8 cellular contexts compared by ENCODE assay signal in the genomic region with DNA sequence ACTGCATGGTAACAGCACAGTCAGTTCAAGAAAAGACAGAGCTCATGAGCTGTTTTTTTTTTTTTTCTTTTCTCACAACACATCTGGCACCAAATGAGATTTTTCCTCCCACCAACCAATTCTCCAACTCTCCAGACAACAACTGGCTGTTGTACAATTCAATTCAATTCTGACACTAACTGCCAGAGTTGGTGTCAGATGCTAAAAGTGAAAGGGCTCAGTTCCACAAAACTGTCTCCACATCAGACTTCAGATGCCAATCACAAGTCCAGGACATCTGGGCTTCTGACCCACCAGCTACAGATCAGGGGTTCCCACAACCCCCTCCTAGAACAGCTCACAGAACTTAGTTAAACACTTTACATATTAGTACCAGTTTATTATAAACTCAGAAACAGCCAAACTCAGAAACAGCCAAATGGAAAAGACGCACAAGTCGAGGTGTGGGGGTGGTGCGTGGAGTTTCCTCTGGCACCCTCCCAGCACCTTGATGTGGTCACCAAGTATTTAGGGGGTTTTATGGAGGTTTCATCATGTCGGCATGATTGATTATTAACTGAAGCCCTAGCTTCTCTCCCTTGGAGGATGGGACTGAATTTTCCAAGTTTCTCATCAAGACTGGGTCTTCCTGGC. TPM values are rescaled to one million over a fixed set of nuclear protein-coding genes. Genes with fewer than 3 reads are reported as not detected.
A peak's percentile ranks its signal among the peaks of the same experiment; 100 is the strongest.
DNase-seq lines count a peak whose midpoint lies in the region; ATAC-seq and TF ChIP-seq lines count a peak whose summit lies in the region.

No MANE protein-coding gene starts in this region.

- H3K27ac ChIP-seq in naive thymus-derived CD4-positive, alpha-beta T cell (ENCODE audit: low read depth, low read length) = no peak overlapping the region

- DNase-seq in GM12865 (ENCODE audit: low read depth) = peak; percentile 85
- DNase-seq in activated CD4-positive, alpha-beta T cell treated with anti-CD3 and anti-CD28 coated beads, Interleukin-2, amount 10 ng/mL, durations not matched to agents 24 days and 14 days = peak; percentile 80
- DNase-seq in naive thymus-derived CD4-positive, alpha-beta T cell = peak; percentile 29 to 76 (median 56)
- DNase-seq in GM03348 (ENCODE audit: low spot score) = no peak
- no peak for DNase-seq in WTC11 (ENCODE audit: low spot score)
- DNase-seq in GDM1 (lab: John Stamatoyannopoulos, UW) = no peak
- no peak for DNase-seq in ureter (ENCODE audit: low spot score)

- peak overlapping the region; percentile 95 for H3K27ac Mint-ChIP-seq in activated CD4-positive, alpha-beta T cell treated with anti-CD3 and anti-CD28 coated beads, Interleukin-2, amount 10 ng/mL, durations not matched to agents 24 days and 14 days
- peak overlapping the region in 7 of 9 donors; percentile 21 to 87 (median 60) for H3K27ac Mint-ChIP-seq in naive thymus-derived CD4-positive, alpha-beta T cell
- H3K27ac Mint-ChIP-seq in WTC11 = no peak overlapping the region

- ATAC-seq in HG02763 (IDR thresholded peaks at IDR 0.05; ENCODE audit: unreplicated experiment) = peak; percentile 75
- ATAC-seq in naive thymus-derived CD4-positive, alpha-beta T cell = peak; percentile 75
- ATAC-seq in WTC11 = no peak

- H3K4me1 Mint-ChIP-seq in activated CD4-positive, alpha-beta T cell treated with anti-CD3 and anti-CD28 coated beads, Interleukin-2, amount 10 ng/mL, durations not matched to agents 24 days and 14 days = peaks cover 33% of the 10 kb centered on the region
- peaks cover 14 to 24% (median 22%) of the 10 kb centered on the region in 7 donors for H3K4me1 Mint-ChIP-seq in naive thymus-derived CD4-positive, alpha-beta T cell
- no peaks in the 10 kb centered on the region for H3K4me1 Mint-ChIP-seq in WTC11

- POLR2A ChIA-PET in naive thymus-derived CD4-positive, alpha-beta T cell (lab: Charles Lee) = interaction anchor here (0.7 to 1.5 kb wide), 2 partner anchors 39 to 40 kb away, joined by 3 to 5 read pairs; partner anchors contain the start of gene LRRC8D
- POLR2A ChIA-PET in WTC11 (lab: Charles Lee) = no interaction called here

- H3K27me3 ChIP-seq in naive thymus-derived CD4-positive, alpha-beta T cell (ENCODE audit: control insufficient read depth in 2 of 2, insufficient read depth in 2 of 2, low read length in 2 of 2) = no peaks in the 10 kb centered on the region

- no peaks in the 10 kb centered on the region for H3K36me3 Mint-ChIP-seq in activated CD4-positive, alpha-beta T cell treated with anti-CD3 and anti-CD28 coated beads, Interleukin-2, amount 10 ng/mL, durations not matched to agents 24 days and 14 days (ENCODE audit: low read depth)
- H3K36me3 Mint-ChIP-seq in naive thymus-derived CD4-positive, alpha-beta T cell = no peaks in the 10 kb centered on the region
- H3K36me3 Mint-ChIP-seq in WTC11 = no peaks in the 10 kb centered on the region

- H3K4me3 ChIP-seq in GM12865 (ENCODE audit: low read depth, low read length) = no peak overlapping the region
- H3K4me3 ChIP-seq in naive thymus-derived CD4-positive, alpha-beta T cell (ENCODE audit: low read length) = no peak overlapping the region

- H3K4me3 Mint-ChIP-seq in activated CD4-positive, alpha-beta T cell treated with anti-CD3 and anti-CD28 coated beads, Interleukin-2, amount 10 ng/mL, durations not matched to agents 24 days and 14 days = peak overlapping the region; percentile 64
- H3K4me3 Mint-ChIP-seq in naive thymus-derived CD4-positive, alpha-beta T cell = peak overlapping the region; percentile 40 to 77 (median 57)
- no peak overlapping the region for H3K4me3 Mint-ChIP-seq in WTC11

- no peaks in the 10 kb centered on the region for H3K9me3 ChIP-seq in naive thymus-derived CD4-positive, alpha-beta T cell (ENCODE audit: control insufficient read depth in 2 of 3, low read length in 3 of 3)

- TF ChIP-seq CTCF in GM12865 (IDR thresholded peaks at IDR 0.05; ENCODE audit: insufficient read depth, low read depth, low read length, missing control alignments) (no peak), WTC11 (IDR thresholded peaks at IDR 0.05) (no peak)

- no peaks in the 10 kb centered on the region for H3K36me3 ChIP-seq in naive thymus-derived CD4-positive, alpha-beta T cell (ENCODE audit: control insufficient read depth in 2 of 3, insufficient read depth in 3 of 3, low read length in 3 of 3)

- CTCF ChIA-PET in naive thymus-derived CD4-positive, alpha-beta T cell (lab: Charles Lee) = interaction anchor here (0.8 to 2.6 kb wide), 5 partner anchors 40 to 1384 kb away, joined by 3 to 11 read pairs (median 4); no protein-coding TSS in a partner anchor
- CTCF ChIA-PET in WTC11 (lab: Charles Lee) = interaction anchor here (1.0 to 2.7 kb wide), 4 partner anchors 18 to 167 kb away, joined by 3 to 9 read pairs (median 4); no protein-coding TSS in a partner anchor

- H3K9me3 Mint-ChIP-seq in activated CD4-positive, alpha-beta T cell treated with anti-CD3 and anti-CD28 coated beads, Interleukin-2, amount 10 ng/mL, durations not matched to agents 24 days and 14 days = no peaks in the 10 kb centered on the region
- H3K9me3 Mint-ChIP-seq in naive thymus-derived CD4-positive, alpha-beta T cell = peaks cover 0 to 2% (median 0%) of the 10 kb centered on the region in 11 donors
- no peaks in the 10 kb centered on the region for H3K9me3 Mint-ChIP-seq in WTC11

- intact Hi-C loops in activated CD4-positive, alpha-beta T cell treated with anti-CD3 and anti-CD28 coated beads, Interleukin-2, amount 10 ng/mL, durations not matched to agents 24 days and 14 days (cut with micrococcal nuclease) = loop anchor here (1.0 to 5.0 kb wide), 10 partner anchors 18 to 314 kb away; partner anchors contain the start of genes LRRC8D and ZNF326
- intact Hi-C loops in naive thymus-derived CD4-positive, alpha-beta T cell (cut with micrococcal nuclease) = loop anchor here in 1 of 2 donors (2.0 to 5.0 kb wide), 3 partner anchors 61 to 331 kb away; partner anchors contain the start of gene ZNF326

- H3K4me1 ChIP-seq in naive thymus-derived CD4-positive, alpha-beta T cell (ENCODE audit: control insufficient read depth in 2 of 2, insufficient read depth in 2 of 2, low read length in 2 of 2) = peaks cover 0 to 11% of the 10 kb centered on the region in 2 donors

- no peaks in the 10 kb centered on the region for H3K27me3 Mint-ChIP-seq in activated CD4-positive, alpha-beta T cell treated with anti-CD3 and anti-CD28 coated beads, Interleukin-2, amount 10 ng/mL, durations not matched to agents 24 days and 14 days
- no peaks in the 10 kb centered on the region for H3K27me3 Mint-ChIP-seq in naive thymus-derived CD4-positive, alpha-beta T cell
- no peaks in the 10 kb centered on the region for H3K27me3 Mint-ChIP-seq in WTC11 (ENCODE audit: low read depth)

TF ChIP-seq in WTC11, 78 proteins besides CTCF, POLR2A, EP300 and RAD21 (continues in another document):
- TF ChIP-seq CREB1 (CRISPR knock-in tag; IDR thresholded peaks at IDR 0.05) (no peak), CREM (CRISPR knock-in tag; IDR thresholded peaks at IDR 0.05) (no peak), NR3C1 (CRISPR knock-in tag; conservative IDR thresholded peaks at IDR 0.05; ENCODE audit: low read depth) (no peak), ERG (CRISPR knock-in tag; IDR thresholded peaks at IDR 0.05) (no peak), AR (CRISPR knock-in tag; IDR thresholded peaks at IDR 0.05) (no peak), ESRRA (CRISPR knock-in tag; IDR thresholded peaks at IDR 0.05; ENCODE audit: borderline replicate concordance) (no peak), NFE2L1 (CRISPR knock-in tag; IDR thresholded peaks at IDR 0.05) (no peak), MAX (CRISPR knock-in tag; IDR thresholded peaks at IDR 0.05) (no peak)

RNA-seq across cellular contexts. Expression of gene LRRC8D, which starts 39.2 kb away (rescaled TPM):
- total RNA-seq in activated CD4-positive, alpha-beta T cell treated with anti-CD3 and anti-CD28 coated beads, Interleukin-2, amount 10 ng/mL, durations not matched to agents 24 days and 14 days = 43.6 and 44.9 TPM in 2 replicates
- 10 to 100 TPM; 21.1 to 42.6 (median 37.3) TPM for total RNA-seq in naive thymus-derived CD4-positive, alpha-beta T cell
- polyA plus RNA-seq in naive thymus-derived CD4-positive, alpha-beta T cell = 10 to 100 TPM; 47.7 to 65.7 TPM
- 42.6 to 45.4 TPM (median 42.8 TPM) in 3 replicates for total RNA-seq in WTC11 (2021)
- 17.8 TPM for total RNA-seq in ureter

Comparison
In these comparisons a context has a peak if more than half of its experiments do, and no peak if none do; other contexts are left out.
1. DNase-seq: peak in GM12865 (single experiment), activated CD4-positive, alpha-beta T cell treated with anti-CD3 and anti-CD28 coated beads, Interleukin-2, amount 10 ng/mL, durations not matched to agents 24 days and 14 days (single experiment) and naive thymus-derived CD4-positive, alpha-beta T cell (9 of 9); none in GM03348 (single experiment), WTC11 (single experiment), GDM1 (single experiment) and ureter (single experiment).